Comparison of ENCODE assay signal across 8 cellular contexts in the genomic region with DNA sequence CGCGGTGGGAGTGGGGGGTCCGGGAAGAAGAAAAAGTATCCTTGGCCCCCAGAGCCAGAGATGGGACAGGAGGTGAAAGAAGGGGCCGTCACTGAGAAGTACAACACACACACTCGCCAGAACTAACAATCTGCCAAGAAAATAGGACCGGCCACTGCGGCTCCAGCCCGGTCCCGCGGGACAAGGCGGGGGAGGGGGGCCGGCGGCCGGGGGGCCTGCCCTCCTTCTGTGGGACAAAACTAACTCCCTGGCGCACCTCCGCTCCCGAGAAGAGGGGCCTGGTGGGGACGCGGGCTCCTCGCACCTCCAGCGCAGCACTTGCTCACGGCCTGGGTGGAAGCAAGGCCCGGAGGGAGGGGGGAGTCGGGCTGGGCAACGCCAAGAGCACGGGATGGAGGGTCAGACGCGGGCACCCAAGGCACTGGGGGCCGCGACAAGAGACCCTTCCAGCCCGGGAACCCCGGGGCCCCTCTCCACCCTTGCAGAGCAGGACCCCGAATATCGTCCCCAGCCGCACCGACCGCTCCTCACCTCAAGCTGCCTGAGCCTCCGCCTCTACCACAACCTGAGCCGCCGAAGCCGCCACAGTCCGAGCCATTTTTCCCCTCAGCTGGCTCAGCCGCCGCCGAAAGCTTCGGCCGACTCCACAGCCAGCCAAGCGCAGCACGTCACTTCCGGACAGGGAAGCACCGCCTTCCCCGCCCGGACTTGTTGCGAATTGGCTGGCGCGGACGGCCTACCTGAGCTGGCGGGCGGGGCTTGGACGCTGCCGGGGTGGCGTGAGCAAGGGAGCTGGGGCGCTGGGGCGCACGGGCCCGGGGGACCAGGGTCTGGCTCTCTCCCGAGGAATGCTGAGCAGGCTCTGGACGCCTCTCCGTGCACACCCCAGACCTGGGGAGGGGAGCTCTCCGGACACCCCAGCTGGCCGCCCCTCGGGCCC. TPM values are rescaled to one million over a fixed set of nuclear protein-coding genes. Genes with fewer than 3 reads are reported as not detected.
DNase-seq lines count a peak whose midpoint lies in the region; ATAC-seq, FAIRE-seq and TF ChIP-seq lines count a peak whose summit lies in the region.

A gene with protein sequence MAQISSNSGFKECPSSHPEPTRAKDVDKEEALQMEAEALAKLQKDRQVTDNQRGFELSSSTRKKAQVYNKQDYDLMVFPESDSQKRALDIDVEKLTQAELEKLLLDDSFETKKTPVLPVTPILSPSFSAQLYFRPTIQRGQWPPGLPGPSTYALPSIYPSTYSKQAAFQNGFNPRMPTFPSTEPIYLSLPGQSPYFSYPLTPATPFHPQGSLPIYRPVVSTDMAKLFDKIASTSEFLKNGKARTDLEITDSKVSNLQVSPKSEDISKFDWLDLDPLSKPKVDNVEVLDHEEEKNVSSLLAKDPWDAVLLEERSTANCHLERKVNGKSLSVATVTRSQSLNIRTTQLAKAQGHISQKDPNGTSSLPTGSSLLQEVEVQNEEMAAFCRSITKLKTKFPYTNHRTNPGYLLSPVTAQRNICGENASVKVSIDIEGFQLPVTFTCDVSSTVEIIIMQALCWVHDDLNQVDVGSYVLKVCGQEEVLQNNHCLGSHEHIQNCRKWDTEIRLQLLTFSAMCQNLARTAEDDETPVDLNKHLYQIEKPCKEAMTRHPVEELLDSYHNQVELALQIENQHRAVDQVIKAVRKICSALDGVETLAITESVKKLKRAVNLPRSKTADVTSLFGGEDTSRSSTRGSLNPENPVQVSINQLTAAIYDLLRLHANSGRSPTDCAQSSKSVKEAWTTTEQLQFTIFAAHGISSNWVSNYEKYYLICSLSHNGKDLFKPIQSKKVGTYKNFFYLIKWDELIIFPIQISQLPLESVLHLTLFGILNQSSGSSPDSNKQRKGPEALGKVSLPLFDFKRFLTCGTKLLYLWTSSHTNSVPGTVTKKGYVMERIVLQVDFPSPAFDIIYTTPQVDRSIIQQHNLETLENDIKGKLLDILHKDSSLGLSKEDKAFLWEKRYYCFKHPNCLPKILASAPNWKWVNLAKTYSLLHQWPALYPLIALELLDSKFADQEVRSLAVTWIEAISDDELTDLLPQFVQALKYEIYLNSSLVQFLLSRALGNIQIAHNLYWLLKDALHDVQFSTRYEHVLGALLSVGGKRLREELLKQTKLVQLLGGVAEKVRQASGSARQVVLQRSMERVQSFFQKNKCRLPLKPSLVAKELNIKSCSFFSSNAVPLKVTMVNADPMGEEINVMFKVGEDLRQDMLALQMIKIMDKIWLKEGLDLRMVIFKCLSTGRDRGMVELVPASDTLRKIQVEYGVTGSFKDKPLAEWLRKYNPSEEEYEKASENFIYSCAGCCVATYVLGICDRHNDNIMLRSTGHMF (N-terminal part only) (minus strand): TSS at position 670 of the 940 bp plus-strand sequence. CDS start 38,245 bp downstream, outside the sequence.

- peak; percentile 90 for DNase-seq in GM18507 (ENCODE audit: extremely low spot score, insufficient read length, low read depth)
- DNase-seq in NCI-H1930 (lab: John Stamatoyannopoulos, UW), result peak; percentile 95 to 96
- DNase-seq in anterior cingulate cortex (lab: John Stamatoyannopoulos, UW), result peak; percentile 49 to 97 (median 92)
- DNase-seq in right atrium auricular region (ENCODE audit: low spot score), result peak; percentile 97
- DNase-seq in pulmonary artery endothelial cell (ENCODE audit: low read depth, low spot score), result peak; percentile 86
- peak; percentile 96 for DNase-seq in urothelium cell line (ENCODE audit: low spot score)

- no peaks in the 10 kb centered on the region for H3K27me3 ChIP-seq in right atrium auricular region

- peak within 1 kb of the TSS; percentile 96 to 99 for H3K27ac ChIP-seq in right atrium auricular region

- intact Hi-C loops in T-helper 2 cell treated with Interferon-gamma antibody and Interleukin-4, amounts not matched to agents 100 ng/mL and 5 ng/mL, for 36 hours (cut with micrococcal nuclease), result loop anchor here (1.0 to 2.0 kb wide), 4 partner anchors 69 to 469 kb away; partner anchors contain the start of genes C11orf58, NUCB2 and RPS13

- no peaks in the 10 kb centered on the region for H3K9me3 ChIP-seq in right atrium auricular region

- ATAC-seq in HG02973 (IDR thresholded peaks at IDR 0.05; ENCODE audit: unreplicated experiment), result peak; percentile 97

- no peaks in the 10 kb centered on the region for H3K36me3 ChIP-seq in right atrium auricular region

- peak within 1 kb of the TSS; percentile 82 for H3K4me3 ChIP-seq in right atrium auricular region

- peak; percentile 95 for FAIRE-seq in GM18507 (lab: Jason Lieb, UNC)
- peak; percentile 65 for FAIRE-seq in urothelium cell line (lab: Jason Lieb, UNC)

- no peak for TF ChIP-seq CTCF in right atrium auricular region (IDR thresholded peaks at IDR 0.05)

- peaks cover 0 to 26% of the 10 kb centered on the region in 2 donors for H3K4me1 ChIP-seq in right atrium auricular region

RNA-seq across cellular contexts. Expression of the gene that starts here (rescaled TPM):
- 17.3 and 19.0 TPM in 2 replicates for total RNA-seq in T-helper 2 cell treated with Interferon-gamma antibody and Interleukin-4, amounts not matched to agents 100 ng/mL and 5 ng/mL, for 36 hours
- 10 to 100 TPM; 37.2 to 44.6 TPM for total RNA-seq in right atrium auricular region
- total RNA-seq in pulmonary artery endothelial cell, result 130 and 241 TPM in 2 replicates

Comparison
In these comparisons a context has a peak if more than half of its experiments do, and no peak if none do; other contexts are left out.
1. Peak in every context shown above with its lines: DNase-seq, ATAC-seq, H3K4me3 ChIP-seq and H3K27ac ChIP-seq.